In genomic region chr2:37645363-37645762, GRCh38 we compare ENCODE assay signal across 1 cellular context.
TF ChIP-seq lines count a peak whose summit lies in the region.

No MANE protein-coding gene starts in this region.

TF ChIP-seq in SK-N-SH, 30 proteins besides CTCF, POLR2A, EP300 and RAD21 (continued from another document):
- peak; percentile 70 for TF ChIP-seq JUND (IDR thresholded peaks at IDR 0.05)
- 0 out of 2 replicates have a peak, but pooled peaks have one; percentile 41 for TF ChIP-seq MEF2A (IDR thresholded peaks at IDR 0.05; ENCODE audit: borderline replicate concordance, low read depth)
- no peak for TF ChIP-seq SMC3 (IDR thresholded peaks at IDR 0.05; ENCODE audit: low read depth, low read length)
- no peak for TF ChIP-seq NRF1 (IDR thresholded peaks at IDR 0.05; ENCODE audit: low read depth, low read length)
- TF ChIP-seq, protein P1, sequence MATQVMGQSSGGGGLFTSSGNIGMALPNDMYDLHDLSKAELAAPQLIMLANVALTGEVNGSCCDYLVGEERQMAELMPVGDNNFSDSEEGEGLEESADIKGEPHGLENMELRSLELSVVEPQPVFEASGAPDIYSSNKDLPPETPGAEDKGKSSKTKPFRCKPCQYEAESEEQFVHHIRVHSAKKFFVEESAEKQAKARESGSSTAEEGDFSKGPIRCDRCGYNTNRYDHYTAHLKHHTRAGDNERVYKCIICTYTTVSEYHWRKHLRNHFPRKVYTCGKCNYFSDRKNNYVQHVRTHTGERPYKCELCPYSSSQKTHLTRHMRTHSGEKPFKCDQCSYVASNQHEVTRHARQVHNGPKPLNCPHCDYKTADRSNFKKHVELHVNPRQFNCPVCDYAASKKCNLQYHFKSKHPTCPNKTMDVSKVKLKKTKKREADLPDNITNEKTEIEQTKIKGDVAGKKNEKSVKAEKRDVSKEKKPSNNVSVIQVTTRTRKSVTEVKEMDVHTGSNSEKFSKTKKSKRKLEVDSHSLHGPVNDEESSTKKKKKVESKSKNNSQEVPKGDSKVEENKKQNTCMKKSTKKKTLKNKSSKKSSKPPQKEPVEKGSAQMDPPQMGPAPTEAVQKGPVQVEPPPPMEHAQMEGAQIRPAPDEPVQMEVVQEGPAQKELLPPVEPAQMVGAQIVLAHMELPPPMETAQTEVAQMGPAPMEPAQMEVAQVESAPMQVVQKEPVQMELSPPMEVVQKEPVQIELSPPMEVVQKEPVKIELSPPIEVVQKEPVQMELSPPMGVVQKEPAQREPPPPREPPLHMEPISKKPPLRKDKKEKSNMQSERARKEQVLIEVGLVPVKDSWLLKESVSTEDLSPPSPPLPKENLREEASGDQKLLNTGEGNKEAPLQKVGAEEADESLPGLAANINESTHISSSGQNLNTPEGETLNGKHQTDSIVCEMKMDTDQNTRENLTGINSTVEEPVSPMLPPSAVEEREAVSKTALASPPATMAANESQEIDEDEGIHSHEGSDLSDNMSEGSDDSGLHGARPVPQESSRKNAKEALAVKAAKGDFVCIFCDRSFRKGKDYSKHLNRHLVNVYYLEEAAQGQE (IDR thresholded peaks at IDR 0.05; ENCODE audit: low read depth, low read length): no peak
- TF ChIP-seq GATA2 (CRISPR knock-in tag; IDR thresholded peaks at IDR 0.05): no peak
- TF ChIP-seq USF1 (IDR thresholded peaks at IDR 0.05; ENCODE audit: borderline replicate concordance, low read depth): no peak
- TF ChIP-seq, protein P2, sequence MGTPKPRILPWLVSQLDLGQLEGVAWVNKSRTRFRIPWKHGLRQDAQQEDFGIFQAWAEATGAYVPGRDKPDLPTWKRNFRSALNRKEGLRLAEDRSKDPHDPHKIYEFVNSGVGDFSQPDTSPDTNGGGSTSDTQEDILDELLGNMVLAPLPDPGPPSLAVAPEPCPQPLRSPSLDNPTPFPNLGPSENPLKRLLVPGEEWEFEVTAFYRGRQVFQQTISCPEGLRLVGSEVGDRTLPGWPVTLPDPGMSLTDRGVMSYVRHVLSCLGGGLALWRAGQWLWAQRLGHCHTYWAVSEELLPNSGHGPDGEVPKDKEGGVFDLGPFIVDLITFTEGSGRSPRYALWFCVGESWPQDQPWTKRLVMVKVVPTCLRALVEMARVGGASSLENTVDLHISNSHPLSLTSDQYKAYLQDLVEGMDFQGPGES (IDR thresholded peaks at IDR 0.05; ENCODE audit: low read depth, low read length): no peak
- no peak for TF ChIP-seq RCOR1 (IDR thresholded peaks at IDR 0.05; ENCODE audit: low read length)
- peak; percentile 65 for TF ChIP-seq POLR2AphosphoS5 (IDR thresholded peaks at IDR 0.05; ENCODE audit: low read depth, low read length)
- TF ChIP-seq YY1 (IDR thresholded peaks at IDR 0.05; ENCODE audit: low read depth): 0 out of 2 replicates have a peak, but pooled peaks have one; percentile 19
- TF ChIP-seq, protein P3, sequence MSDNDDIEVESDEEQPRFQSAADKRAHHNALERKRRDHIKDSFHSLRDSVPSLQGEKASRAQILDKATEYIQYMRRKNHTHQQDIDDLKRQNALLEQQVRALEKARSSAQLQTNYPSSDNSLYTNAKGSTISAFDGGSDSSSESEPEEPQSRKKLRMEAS (IDR thresholded peaks at IDR 0.05; ENCODE audit: low read depth): 0 out of 2 replicates have a peak, but pooled peaks have one; percentile 44
- no peak for TF ChIP-seq SIN3A (IDR thresholded peaks at IDR 0.05; ENCODE audit: borderline replicate concordance, low read depth, low read length)
